In the genomic region with DNA sequence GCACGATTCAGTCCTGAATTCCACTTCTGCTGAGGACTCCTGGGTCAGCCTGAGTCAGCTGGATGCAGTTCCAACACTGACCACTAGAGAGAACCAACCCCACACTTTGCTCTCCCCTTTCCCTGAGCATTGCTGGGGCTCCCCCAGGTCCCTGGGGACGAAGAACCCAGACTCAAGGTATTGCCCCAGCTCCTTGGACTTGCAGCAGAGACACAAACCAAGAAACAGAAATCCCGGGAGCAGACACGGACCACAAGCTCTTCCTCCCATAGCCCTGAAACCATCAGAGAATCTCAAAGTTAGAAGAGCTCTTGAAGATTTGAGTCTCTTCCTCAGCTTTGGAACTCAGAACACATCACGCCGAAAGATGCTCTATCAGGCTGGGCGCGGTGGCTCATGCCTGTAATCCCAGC, we compare ENCODE assay signal across 9 cellular contexts. TPM values are rescaled to one million over a fixed set of nuclear protein-coding genes. Genes with fewer than 3 reads are reported as not detected.
DNase-seq lines count a peak whose midpoint lies in the region; ATAC-seq and TF ChIP-seq lines count a peak whose summit lies in the region.
"Had no signal": no experiment of that assay in that cellular context is flagged by ENCODE, and none has a peak within 500 bp of the region (broad histone marks: within the 10 kb centered on the region; RNA-seq: fewer than 3 reads in every experiment).

No MANE protein-coding gene starts in this region.

- no peak overlapping the region for H3K27ac ChIP-seq in stomach

- DNase-seq in DMS53 (lab: John Stamatoyannopoulos, UW) (peak; percentile 67), DMS53 treated with DMSO at 0.1 percent for 48 hours (lab: John Stamatoyannopoulos, UW; ENCODE audit: unreplicated experiment) (no peak), NCI-H82 (lab: John Stamatoyannopoulos, UW) (peak; percentile 76), epithelial cell of esophagus (ENCODE audit: low read depth) (peak; percentile 65), nephron progenitor cell (peak; percentile 74), stomach (peak; percentile 63)
- peak; percentile 81 for DNase-seq in activated CD8-positive, alpha-beta memory T cell treated with anti-CD3 and anti-CD28 coated beads, Interleukin-2, amount 10 ng/mL, durations not matched to agents 7 days and 5 days

- no peaks in the 10 kb centered on the region for H3K9me3 ChIP-seq in stomach

- peak; percentile 61 for ATAC-seq in HG02678 (IDR thresholded peaks at IDR 0.05; ENCODE audit: unreplicated experiment)
- peak; percentile 96 for ATAC-seq in activated CD8-positive, alpha-beta memory T cell treated with anti-CD3 and anti-CD28 coated beads, Interleukin-2, amount 10 ng/mL, durations not matched to agents 7 days and 5 days

- TF ChIP-seq EP300 in stomach (IDR thresholded peaks at IDR 0.05) = no peak

- no peak overlapping the region for H3K4me3 Mint-ChIP-seq in activated CD8-positive, alpha-beta memory T cell treated with anti-CD3 and anti-CD28 coated beads, Interleukin-2, amount 10 ng/mL, durations not matched to agents 7 days and 5 days
- no peak overlapping the region for H3K4me3 Mint-ChIP-seq in nephron progenitor cell

- no peak overlapping the region for H3K4me3 ChIP-seq in epithelial cell of esophagus (ENCODE audit: low read length)
- no peak overlapping the region for H3K4me3 ChIP-seq in stomach

- H3K4me1 Mint-ChIP-seq in activated CD8-positive, alpha-beta memory T cell treated with anti-CD3 and anti-CD28 coated beads, Interleukin-2, amount 10 ng/mL, durations not matched to agents 7 days and 5 days = peaks cover 5% of the 10 kb centered on the region
- H3K4me1 Mint-ChIP-seq in nephron progenitor cell = peaks cover 23% of the 10 kb centered on the region

- peaks cover 11% of the 10 kb centered on the region for H3K27me3 Mint-ChIP-seq in activated CD8-positive, alpha-beta memory T cell treated with anti-CD3 and anti-CD28 coated beads, Interleukin-2, amount 10 ng/mL, durations not matched to agents 7 days and 5 days
- H3K27me3 Mint-ChIP-seq in nephron progenitor cell (ENCODE audit: low read depth, poor library complexity) = peaks cover 55% of the 10 kb centered on the region

- no peak for TF ChIP-seq POLR2A in stomach (IDR thresholded peaks at IDR 0.05)

- peaks cover 0 to 19% (median 3%) of the 10 kb centered on the region in 3 donors for H3K27me3 ChIP-seq in stomach

- CTCF ChIA-PET in activated CD8-positive, alpha-beta memory T cell treated with anti-CD3 and anti-CD28 coated beads, Interleukin-2, amount 10 ng/mL, durations not matched to agents 7 days and 5 days (lab: Charles Lee) = interaction anchor here (0.7 to 5.6 kb wide), 43 partner anchors 9 to 430 kb away, joined by 3 to 94 read pairs (median 6); a partner anchor contains a TSS

- TF ChIP-seq CTCF in epithelial cell of esophagus (IDR thresholded peaks at IDR 0.05; ENCODE audit: insufficient read depth, low read depth, low read length, missing control alignments) (peak; percentile 98), nephron progenitor cell (IDR thresholded peaks at IDR 0.05) (peak; percentile 84), stomach (IDR thresholded peaks at IDR 0.05) (peak in 6 of 7 experiments; percentile 86 to 98 (median 93))

- WGBS in stomach, 5 donors = 42 to 48% (median 44%) methylated on average over 8 of the region's 8 CpGs

- H3K4me1 ChIP-seq in stomach = peaks cover 0 to 4% (median 0%) of the 10 kb centered on the region in 4 donors

- intact Hi-C loops in stomach (cut with DNase I; ENCODE audit: low total_unique reads) = loop anchor here (10.0 kb wide), 1 partner anchor 215 kb away; a partner anchor contains a TSS

- H3K27ac Mint-ChIP-seq in activated CD8-positive, alpha-beta memory T cell treated with anti-CD3 and anti-CD28 coated beads, Interleukin-2, amount 10 ng/mL, durations not matched to agents 7 days and 5 days = no peak overlapping the region
- H3K27ac Mint-ChIP-seq in nephron progenitor cell = no peak overlapping the region

- no peaks in the 10 kb centered on the region for H3K36me3 ChIP-seq in stomach

- H3K36me3 Mint-ChIP-seq in activated CD8-positive, alpha-beta memory T cell treated with anti-CD3 and anti-CD28 coated beads, Interleukin-2, amount 10 ng/mL, durations not matched to agents 7 days and 5 days = no peaks in the 10 kb centered on the region
- H3K36me3 Mint-ChIP-seq in nephron progenitor cell (ENCODE audit: low read depth) = no peaks in the 10 kb centered on the region

- no peaks in the 10 kb centered on the region for H3K9me3 Mint-ChIP-seq in activated CD8-positive, alpha-beta memory T cell treated with anti-CD3 and anti-CD28 coated beads, Interleukin-2, amount 10 ng/mL, durations not matched to agents 7 days and 5 days (ENCODE audit: low read depth)
- H3K9me3 Mint-ChIP-seq in nephron progenitor cell = no peaks in the 10 kb centered on the region

RNA-seq across cellular contexts. Expression of a gene that starts 0.7 kb away (rescaled TPM):
- not detected for total RNA-seq in activated CD8-positive, alpha-beta memory T cell treated with anti-CD3 and anti-CD28 coated beads, Interleukin-2, amount 10 ng/mL, durations not matched to agents 7 days and 5 days
- total RNA-seq in stomach = not detected
- polyA plus RNA-seq in stomach = not detected
- total RNA-seq: mononuclear cell had no signal

RNA-seq across cellular contexts. Expression of a gene that starts 8.3 kb away (rescaled TPM):
- not detected for total RNA-seq in activated CD8-positive, alpha-beta memory T cell treated with anti-CD3 and anti-CD28 coated beads, Interleukin-2, amount 10 ng/mL, durations not matched to agents 7 days and 5 days
- total RNA-seq in stomach = not detected
- polyA plus RNA-seq in stomach = not detected
- total RNA-seq: mononuclear cell had no signal

RNA-seq across cellular contexts. Expression of a gene that starts 12.8 kb away (rescaled TPM):
- total RNA-seq in activated CD8-positive, alpha-beta memory T cell treated with anti-CD3 and anti-CD28 coated beads, Interleukin-2, amount 10 ng/mL, durations not matched to agents 7 days and 5 days = 10 to 100 TPM; 15.0 to 19.1 TPM
- 1 to 10 TPM in 2 of 5 donors, not detected in 3; 4.8 to 5.3 TPM for total RNA-seq in stomach
- polyA plus RNA-seq in stomach = 1 to 10 TPM; 1.7 to 9.7 (median 8.1) TPM

RNA-seq across cellular contexts. Expression of a gene that starts 22.9 kb away (rescaled TPM):
- total RNA-seq in activated CD8-positive, alpha-beta memory T cell treated with anti-CD3 and anti-CD28 coated beads, Interleukin-2, amount 10 ng/mL, durations not matched to agents 7 days and 5 days = not detected
- total RNA-seq in stomach = not detected
- polyA plus RNA-seq in stomach = not detected
- total RNA-seq: mononuclear cell had no signal

RNA-seq across cellular contexts. Expression of a gene that starts 37.6 kb away (rescaled TPM):
- total RNA-seq in activated CD8-positive, alpha-beta memory T cell treated with anti-CD3 and anti-CD28 coated beads, Interleukin-2, amount 10 ng/mL, durations not matched to agents 7 days and 5 days = not detected
- total RNA-seq in stomach = not detected
- polyA plus RNA-seq in stomach = not detected
- total RNA-seq: mononuclear cell had no signal
